11 cellular contexts compared by ENCODE assay signal in genomic region chr6:154356690-154357089, GRCh38. TPM values are rescaled to one million over a fixed set of nuclear protein-coding genes. Genes with fewer than 3 reads are reported as not detected.
DNase-seq lines count a peak whose midpoint lies in the region; ATAC-seq, FAIRE-seq and TF ChIP-seq lines count a peak whose summit lies in the region.
"Had no signal": no experiment of that assay in that cellular context is flagged by ENCODE, and none has a peak within 500 bp of the region (broad histone marks: within the 10 kb centered on the region; RNA-seq: fewer than 3 reads in every experiment).

A gene with protein sequence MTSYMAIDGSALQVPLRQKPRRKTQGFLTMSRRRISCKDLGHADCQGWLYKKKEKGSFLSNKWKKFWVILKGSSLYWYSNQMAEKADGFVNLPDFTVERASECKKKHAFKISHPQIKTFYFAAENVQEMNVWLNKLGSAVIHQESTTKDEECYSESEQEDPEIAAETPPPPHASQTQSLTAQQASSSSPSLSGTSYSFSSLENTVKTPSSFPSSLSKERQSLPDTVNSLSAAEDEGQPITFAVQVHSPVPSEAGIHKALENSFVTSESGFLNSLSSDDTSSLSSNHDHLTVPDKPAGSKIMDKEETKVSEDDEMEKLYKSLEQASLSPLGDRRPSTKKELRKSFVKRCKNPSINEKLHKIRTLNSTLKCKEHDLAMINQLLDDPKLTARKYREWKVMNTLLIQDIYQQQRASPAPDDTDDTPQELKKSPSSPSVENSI (minus strand): TSS chr6:154356803. CDS start chr6:154265947, 90,856 bp downstream.

- H3K4me2 ChIP-seq in GM12878 (ENCODE audit: control insufficient read depth, insufficient read depth) (peak within 1 kb of the TSS; percentile 50; the same call in 1 of the 2 replicates), PC-9 (no peak within 1 kb of the TSS)

- SMC1A ChIA-PET in GM12878 (lab: Charles Lee; ENCODE audit: uncharacterized antibody, unreplicated experiment), result interaction anchor here (0.9 kb wide), 2 partner anchors 79 to 113 kb away, joined by 3 to 4 read pairs; no protein-coding TSS in a partner anchor

- no peaks in the 10 kb centered on the region for H3F3A ChIP-seq in PC-9 (ENCODE audit: insufficient read depth, low read depth)

- H4K20me1 ChIP-seq in GM12878 (ENCODE audit: control insufficient read depth, insufficient read depth) (no peaks in the 10 kb centered on the region), PC-9 (ENCODE audit: insufficient read depth) (no peaks in the 10 kb centered on the region)

- H2AFZ ChIP-seq in GM12878 (ENCODE audit: control insufficient read depth, low read depth, low read length), result no peak within 1 kb of the TSS
- H2AFZ ChIP-seq in PC-9, result no peak within 1 kb of the TSS

- H3K27me3 ChIP-seq in GM12878 (replicated peaks in 1 of 2; ENCODE audit: control insufficient read depth in 2 of 2, insufficient read depth in 2 of 2, low read length in 1 of 2) (no peaks in the 10 kb centered on the region; a peak in 1 of 4 replicates), PC-9 (ENCODE audit: insufficient read depth, low read depth) (no peaks in the 10 kb centered on the region)
- H3K27me3 ChIP-seq: breast epithelium, pancreas had no signal

- ATAC-seq in GM18868 (IDR thresholded peaks at IDR 0.05; ENCODE audit: unreplicated experiment), result peak; percentile 26
- ATAC-seq in HG03354 (IDR thresholded peaks at IDR 0.05; ENCODE audit: poor library complexity, severe bottlenecking, unreplicated experiment), result peak; percentile 26
- peak; percentile 13 for ATAC-seq in GM12878
- ATAC-seq in WTC11, result no peak

- H3K9ac ChIP-seq in GM12878 (ENCODE audit: control insufficient read depth, insufficient read depth, low read length), result no peak within 1 kb of the TSS

- no peak within 1 kb of the TSS for H3K4me3 Mint-ChIP-seq in osteocyte (ENCODE audit: unreplicated experiment)
- no peak within 1 kb of the TSS for H3K4me3 Mint-ChIP-seq in WTC11

- H3K27ac Mint-ChIP-seq in osteocyte (ENCODE audit: unreplicated experiment) (no peak within 1 kb of the TSS), WTC11 (no peak within 1 kb of the TSS)

- H3K9me3 Mint-ChIP-seq in osteocyte (ENCODE audit: unreplicated experiment) (peaks cover 3% of the 10 kb centered on the region), WTC11 (peaks cover 14% of the 10 kb centered on the region)

- H3K9me3 ChIP-seq in GM12878 (replicated peaks; ENCODE audit: control insufficient read depth, insufficient read depth, low read length), result no peaks in the 10 kb centered on the region; the same call in 2 of the 3 replicates
- H3K9me3 ChIP-seq in PC-9 (ENCODE audit: insufficient read depth, low read depth), result no peaks in the 10 kb centered on the region
- H3K9me3 ChIP-seq: breast epithelium, pancreas had no signal

- H3K9me2 ChIP-seq in PC-9 (ENCODE audit: insufficient read depth), result no peaks in the 10 kb centered on the region

- H3K4me3 ChIP-seq in GM12878 (no peak within 1 kb of the TSS), PC-9 (no peak within 1 kb of the TSS)
- H3K4me3 ChIP-seq: breast epithelium, pancreas had no signal

- in situ Hi-C loops in GM12878 (cut with MboI), result loop anchor here (5.0 kb wide), 1 partner anchor 199 kb away; no protein-coding TSS in a partner anchor

- WGBS in GM12878 (ENCODE audit: insufficient coverage, insufficient replicate concordance, low lambda C conversion rate, missing lambda C conversion rate), result 0% methylated on average over 3 of the region's 3 CpGs

- CTCF ChIA-PET in GM12878 (lab: Yijun Ruan, JAX), result interaction anchor here (1.3 kb wide), 1 partner anchor 53 kb away, joined by 3 read pairs; no protein-coding TSS in a partner anchor
- CTCF ChIA-PET in WTC11 (lab: Charles Lee), result no interaction called here
- CTCF ChIA-PET in PC-9 (lab: Charles Lee), result no interaction called here

- no peak for TF ChIP-seq POLR2A in GM12878 (IDR thresholded peaks at IDR 0.05; ENCODE audit: low read depth, low read length)

- no peak within 1 kb of the TSS for H3K27ac ChIP-seq in GM12878 (ENCODE audit: control insufficient read depth, insufficient read depth)
- no peak within 1 kb of the TSS for H3K27ac ChIP-seq in PC-9
- H3K27ac ChIP-seq: breast epithelium, pancreas had no signal

- RAD21 ChIA-PET in GM12878 (lab: Charles Lee; ENCODE audit: unreplicated experiment), result interaction anchor here (0.7 kb wide), 1 partner anchor 199 kb away, joined by 3 read pairs; no protein-coding TSS in a partner anchor

- H3K27me3 Mint-ChIP-seq in osteocyte (ENCODE audit: unreplicated experiment), result no peaks in the 10 kb centered on the region
- no peaks in the 10 kb centered on the region for H3K27me3 Mint-ChIP-seq in WTC11 (ENCODE audit: low read depth)

- H3K4me1 ChIP-seq in GM12878 (ENCODE audit: control insufficient read depth, insufficient read depth, low read length), result peaks cover 33% of the 10 kb centered on the region
- H3K4me1 ChIP-seq in PC-9 (replicated peaks; ENCODE audit: insufficient read depth), result no peaks in the 10 kb centered on the region
- H3K4me1 ChIP-seq: breast epithelium, pancreas had no signal

- H3K36me3 ChIP-seq in GM12878 (ENCODE audit: control insufficient read depth in 2 of 2, insufficient read depth in 2 of 2, low read length in 1 of 2), result no peaks in the 10 kb centered on the region
- H3K36me3 ChIP-seq in PC-9 (ENCODE audit: low read depth), result no peaks in the 10 kb centered on the region
- H3K36me3 ChIP-seq: breast epithelium, pancreas had no signal

- TF ChIP-seq CTCF in GM12878 (IDR thresholded peaks at IDR 0.05 in 2 of 3, conservative IDR thresholded peaks at IDR 0.05 in 1 of 3; ENCODE audit: control insufficient read depth in 2 of 3, extremely low read depth in 1 of 3, insufficient read depth in 1 of 3, low read depth in 3 of 3, low read length in 3 of 3) (no peak), osteocyte (IDR thresholded peaks at IDR 0.05) (no peak), WTC11 (IDR thresholded peaks at IDR 0.05) (no peak), PC-9 (conservative IDR thresholded peaks at IDR 0.05) (no peak)

- no peak for TF ChIP-seq EP300 in GM12878 (IDR thresholded peaks at IDR 0.05; ENCODE audit: borderline replicate concordance in 1 of 2, control insufficient read depth in 1 of 2, low read depth in 2 of 2, low read length in 2 of 2)

- no peak for TF ChIP-seq RAD21 in GM12878 (IDR thresholded peaks at IDR 0.05; ENCODE audit: insufficient read depth, low read depth, low read length)

- intact Hi-C loops in GM12878 (cut with micrococcal nuclease; ENCODE audit: unreplicated experiment), result loop anchor here (5.0 kb wide), 1 partner anchor 199 kb away; no protein-coding TSS in a partner anchor
- intact Hi-C loops in posterior cingulate gyrus (cut with DNase I), result no loop called here
- intact Hi-C loops in PC-9 (cut with micrococcal nuclease; ENCODE audit: unreplicated experiment), result loop anchor here (10.0 kb wide), 1 partner anchor 382 kb away; no protein-coding TSS in a partner anchor

- POLR2A ChIA-PET in GM12878 (lab: Charles Lee) (interaction anchor here (0.5 kb wide), 1 partner anchor 237 kb away, joined by 3 read pairs; no protein-coding TSS in a partner anchor), WTC11 (lab: Charles Lee) (no interaction called here), PC-9 (lab: Charles Lee; ENCODE audit: unreplicated experiment) (interaction anchor here (0.6 kb wide), 1 partner anchor 124 kb away, joined by 8 read pairs; no protein-coding TSS in a partner anchor)

- no peaks in the 10 kb centered on the region for H3K79me2 ChIP-seq in GM12878 (ENCODE audit: control insufficient read depth, insufficient read depth, low read length)
- H3K79me2 ChIP-seq in PC-9 (ENCODE audit: low read depth), result no peaks in the 10 kb centered on the region

- H3K4me1 Mint-ChIP-seq in osteocyte (ENCODE audit: unreplicated experiment) (no peaks in the 10 kb centered on the region), WTC11 (peaks cover 5% of the 10 kb centered on the region; the same call in 1 of the 2 replicates)

- DNase-seq in GM12878 (ENCODE audit: low read depth, low spot score) (no peak), osteocyte (ENCODE audit: extremely low spot score, unreplicated experiment) (peak; percentile 13), WTC11 (ENCODE audit: low spot score) (no peak), posterior cingulate gyrus (no peak), PC-9 (no peak), HTR-8/SVneo (ENCODE audit: insufficient read length, low spot score) (no peak)
- DNase-seq: NCI-H2029, pancreas had no signal

- H3K36me3 Mint-ChIP-seq in osteocyte (ENCODE audit: unreplicated experiment), result no peaks in the 10 kb centered on the region
- H3K36me3 Mint-ChIP-seq in WTC11, result no peaks in the 10 kb centered on the region

- peak; percentile 62 for FAIRE-seq in GM12878 (lab: Jason Lieb, UNC)
- FAIRE-seq in HTR-8/SVneo (lab: Jason Lieb, UNC), result no peak

- BruUV-seq in GM12878 (replicated peaks; lab: Mats Ljungman, UMichigan) (no TSS peak), PC-9 (replicated peaks; lab: Mats Ljungman, UMichigan) (no TSS peak)

TF ChIP-seq in GM12878, 131 proteins besides CTCF, POLR2A, EP300 and RAD21 (continues in another document):
- TF ChIP-seq SUZ12 (IDR thresholded peaks at IDR 0.05; ENCODE audit: unreplicated experiment) (no peak), SPI1 (IDR thresholded peaks at IDR 0.05; ENCODE audit: borderline replicate concordance, insufficient read depth, low read depth, low read length) (peak; percentile 76)

TF ChIP-seq in WTC11, 78 proteins besides CTCF, POLR2A, EP300 and RAD21 (continues in another document):
- no peak for TF ChIP-seq SOX15 (CRISPR knock-in tag; IDR thresholded peaks at IDR 0.05)
- no peak for TF ChIP-seq JUN (CRISPR knock-in tag; IDR thresholded peaks at IDR 0.05)
- no peak for TF ChIP-seq CBFB (CRISPR knock-in tag; IDR thresholded peaks at IDR 0.05; ENCODE audit: low read depth)

RNA-seq across cellular contexts. Expression of the gene that starts here (rescaled TPM):
- total RNA-seq in GM12878 (2013; cell fraction: nucleolus; rRNA removed), result 37.2 and 45.4 TPM in 2 replicates
- total RNA-seq in GM12878 (2014; rRNA removed) (6.4 and 7.2 TPM in 2 replicates), GM12878 (2014; rRNA removed; fragmentation: Illumina TruSeq; extraction: Trizol) (6.6 and 7.1 TPM in 2 replicates), GM12878 (2021) (4.9 and 6.8 TPM in 2 replicates), osteocyte (0.31 and 0.46 TPM in 2 replicates), WTC11 (2021) (0.25 to 1.3 TPM (median 1.2 TPM) in 3 replicates), PC-9 (2021) (0.28 and 0.57 TPM in 2 replicates)
- polyA plus RNA-seq in GM12878 (2011; ENCODE audit: low read depth), result 2.9 TPM
- polyA plus RNA-seq in GM12878 (2011; rRNA removed) (137 and 214 TPM in 2 replicates), GM12878 (2014; fragmentation: Illumina TruSeq; extraction: Trizol) (4.4 and 6.9 TPM in 2 replicates), GM12878 (2014; fragmentation: Nextera tagmentation; extraction: Ambion mirVana) (1 to 10 TPM; 1.3 to 2.7 TPM), GM12878 (2014; rRNA removed) (3.2 and 3.9 TPM in 2 replicates), GM12878 (2016; fragmentation: Nextera tagmentation; extraction: Ambion mirVana) (1 to 10 TPM; 1.4 to 2.1 TPM)
- 69.1 and 79.9 TPM in 2 replicates for polyA plus RNA-seq in GM12878 (2011; cell fraction: cytosol; rRNA removed)
- polyA plus RNA-seq in GM12878 (2011; cell fraction: nucleus; rRNA removed), result 75.6 and 84.1 TPM in 2 replicates
- 2.5 and 8.6 TPM in 2 replicates for polyA plus RNA-seq in GM12878 (2012)
- polyA minus RNA-seq in GM12878 (2011; rRNA and poly(A)+ RNA removed), result 301 and 346 TPM in 2 replicates
- polyA minus RNA-seq in GM12878 (2011; cell fraction: cytosol; rRNA and poly(A)+ RNA removed), result 106 and 127 TPM in 2 replicates
- polyA minus RNA-seq in GM12878 (2011; cell fraction: nucleus; rRNA and poly(A)+ RNA removed), result 128 and 135 TPM in 2 replicates

Comparison
In these comparisons a context has a peak if more than half of its experiments do, and no peak if none do; other contexts are left out.
1. Peak in DNase-seq in osteocyte; RNA of the gene not detected or under 1 TPM.